10 cellular contexts compared by ENCODE assay signal in the genomic region with DNA sequence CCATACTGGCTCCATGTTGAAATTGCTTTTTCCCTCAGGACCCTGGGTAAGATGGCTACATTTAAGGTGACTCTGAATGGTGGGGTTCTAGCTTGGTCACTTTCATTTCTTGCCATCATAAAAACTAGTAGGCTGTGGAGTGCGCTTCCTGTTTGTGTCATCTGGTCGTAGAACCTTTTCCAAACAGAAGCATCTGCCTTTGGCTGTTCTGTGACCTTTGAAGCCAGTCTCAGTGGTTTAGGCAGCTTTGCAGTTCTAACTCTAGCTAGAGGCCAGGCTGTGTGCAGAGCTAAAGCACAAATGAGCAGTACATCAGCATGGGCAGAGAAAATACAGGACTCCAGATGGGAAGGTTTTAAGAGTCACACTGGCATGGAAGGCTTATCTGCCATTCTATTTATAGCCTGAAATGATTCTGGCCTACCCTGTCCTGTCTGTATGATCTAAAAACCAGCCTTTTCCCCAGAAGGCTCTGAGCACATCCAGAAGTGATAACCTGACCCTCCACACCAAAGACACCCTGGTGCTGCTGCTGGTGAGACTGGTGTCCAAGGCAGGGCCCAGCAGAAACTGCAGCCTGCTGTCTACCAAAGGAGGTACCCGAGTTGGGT. TPM values are rescaled to one million over a fixed set of nuclear protein-coding genes. Genes with fewer than 3 reads are reported as not detected.
DNase-seq lines count a peak whose midpoint lies in the region; ATAC-seq and TF ChIP-seq lines count a peak whose summit lies in the region.
"Had no signal": no experiment of that assay in that cellular context is flagged by ENCODE, and none has a peak within 500 bp of the region (broad histone marks: within the 10 kb centered on the region; RNA-seq: fewer than 3 reads in every experiment).

No MANE protein-coding gene starts in this region.

- H3K79me2 ChIP-seq in KMS-11 (ENCODE audit: insufficient read depth, low read depth), result no peaks in the 10 kb centered on the region

- H3K27me3 ChIP-seq in KMS-11 (ENCODE audit: insufficient read depth, low read depth) (no peaks in the 10 kb centered on the region), rectal smooth muscle tissue (ENCODE audit: control insufficient read depth, insufficient read depth, low read length) (no peaks in the 10 kb centered on the region), ascending aorta (no peaks in the 10 kb centered on the region)

- ATAC-seq in HG03159 (IDR thresholded peaks at IDR 0.05; ENCODE audit: unreplicated experiment), result no peak
- ATAC-seq: sciatic nerve had no signal

- H3K27ac ChIP-seq in KMS-11 (no peak overlapping the region), rectal smooth muscle tissue (ENCODE audit: low read depth, low read length) (no peak overlapping the region), ascending aorta (no peak overlapping the region)

- intact Hi-C loops in ascending aorta (cut with DNase I), result no loop called here

- DNase-seq in DMS53 treated with DMSO at 0.1 percent for 48 hours (lab: John Stamatoyannopoulos, UW; ENCODE audit: unreplicated experiment) (peak; percentile 60), dermis microvascular lymphatic vessel endothelial cell (ENCODE audit: low read depth in 2 of 2) (peak; percentile 34 to 52), NCI-H510A (lab: John Stamatoyannopoulos, UW) (no peak), ascending aorta (ENCODE audit: low spot score in 2 of 2) (no peak)
- DNase-seq: activated gamma-delta T cell treated with Interleukin-2 at 50 U/mL for 16 hours, islet precursor cell had no signal

- no peak for TF ChIP-seq CTCF in KMS-11 (conservative IDR thresholded peaks at IDR 0.05; ENCODE audit: low read depth, low read length)
- TF ChIP-seq CTCF in ascending aorta (IDR thresholded peaks at IDR 0.05), result no peak

- H3K36me3 ChIP-seq in KMS-11 (ENCODE audit: insufficient read depth) (no peaks in the 10 kb centered on the region), rectal smooth muscle tissue (ENCODE audit: control insufficient read depth, insufficient read depth, low read length) (peaks cover 22% of the 10 kb centered on the region), ascending aorta (peaks cover 0 to 13% of the 10 kb centered on the region in 2 donors)

- H3K4me3 ChIP-seq in KMS-11 (IDR thresholded peaks at IDR 0.05; ENCODE audit: insufficient read depth, low read depth, low read length), result no peak overlapping the region
- H3K4me3 ChIP-seq in rectal smooth muscle tissue (ENCODE audit: low read length), result no peak overlapping the region
- H3K4me3 ChIP-seq in ascending aorta, result no peak overlapping the region

- H3K9me3 ChIP-seq in ascending aorta, result no peaks in the 10 kb centered on the region

- H3K4me2 ChIP-seq in KMS-11, result peak overlapping the region; percentile 2; the same call in 1 of the 2 replicates

- no peaks in the 10 kb centered on the region for H4K20me1 ChIP-seq in KMS-11 (ENCODE audit: insufficient read depth)

- no peak overlapping the region for H2AFZ ChIP-seq in KMS-11 (ENCODE audit: low read depth)

- H3K9ac ChIP-seq in KMS-11, result no peak overlapping the region
- peak overlapping the region; percentile 35 for H3K9ac ChIP-seq in rectal smooth muscle tissue (ENCODE audit: low read length)

- H3K4me1 ChIP-seq in KMS-11 (ENCODE audit: low read depth, poor library complexity, severe bottlenecking) (peaks cover 15% of the 10 kb centered on the region), rectal smooth muscle tissue (ENCODE audit: control insufficient read depth, insufficient read depth, low read length) (no peaks in the 10 kb centered on the region), ascending aorta (peaks cover 0 to 2% of the 10 kb centered on the region in 2 donors)

RNA-seq across cellular contexts. Expression of a gene that starts 8.6 kb away (rescaled TPM):
- total RNA-seq in dermis microvascular lymphatic vessel endothelial cell (0.77 and 2.1 TPM in 2 replicates), ascending aorta (not detected)

RNA-seq across cellular contexts. Expression of a gene that starts 17.9 kb away (rescaled TPM):
- 17.7 and 35.3 TPM in 2 replicates for total RNA-seq in dermis microvascular lymphatic vessel endothelial cell
- 21.9 TPM for total RNA-seq in ascending aorta

RNA-seq across cellular contexts. Expression of a gene that starts 37.0 kb away (rescaled TPM):
- 10.5 and 15.2 TPM in 2 replicates for total RNA-seq in dermis microvascular lymphatic vessel endothelial cell
- 27.7 TPM for total RNA-seq in ascending aorta

Comparison
In these comparisons a context has a peak if more than half of its experiments do, and no peak if none do; other contexts are left out.
1. DNase-seq: peak in DMS53 treated with DMSO at 0.1 percent for 48 hours (single experiment) and dermis microvascular lymphatic vessel endothelial cell (2 of 2); none in NCI-H510A (single experiment) and ascending aorta (0 of 2).